In the genomic region with DNA sequence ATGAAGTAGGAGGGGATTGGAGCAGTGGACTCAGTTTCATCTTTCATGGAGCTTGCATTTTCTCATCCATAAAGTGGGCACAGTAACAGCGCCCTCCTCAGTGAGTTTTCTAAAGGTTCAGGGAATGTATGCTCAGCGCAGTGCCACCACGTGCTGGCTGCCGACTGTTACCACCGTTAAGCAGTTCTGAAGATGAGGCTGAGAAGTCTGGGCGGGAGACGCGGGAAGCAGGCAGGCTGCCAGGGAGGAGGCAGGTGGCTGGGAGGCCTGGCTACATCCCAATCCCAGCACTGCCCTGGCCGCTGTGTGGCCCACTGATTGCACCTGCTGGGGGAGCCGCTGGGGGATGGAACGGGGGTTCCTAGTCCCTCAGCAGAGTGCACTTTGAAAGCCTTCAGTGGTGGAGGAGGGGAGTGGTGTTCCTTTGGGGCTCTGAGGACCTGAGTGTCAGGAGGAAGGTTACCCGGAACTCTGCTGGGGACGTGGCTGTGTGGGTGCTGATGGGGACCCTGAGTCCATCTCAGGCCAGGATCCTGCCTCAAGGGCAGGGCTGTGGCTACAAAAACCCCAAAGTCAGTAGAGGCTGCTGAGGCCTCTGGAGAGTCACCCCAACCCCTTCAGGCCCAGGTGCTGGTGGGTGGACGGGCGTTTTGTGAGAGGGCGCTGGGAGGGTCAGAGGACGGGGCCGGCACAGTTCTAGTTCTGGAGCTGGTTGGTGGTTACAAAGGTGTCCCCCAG, we compare ENCODE assay signal across 1 cellular context.
TF ChIP-seq lines count a peak whose summit lies in the region.

No MANE protein-coding gene starts in this region.

TF ChIP-seq in WTC11, 78 proteins besides CTCF, POLR2A, EP300 and RAD21 (continued from another document):
- TF ChIP-seq, protein P1, sequence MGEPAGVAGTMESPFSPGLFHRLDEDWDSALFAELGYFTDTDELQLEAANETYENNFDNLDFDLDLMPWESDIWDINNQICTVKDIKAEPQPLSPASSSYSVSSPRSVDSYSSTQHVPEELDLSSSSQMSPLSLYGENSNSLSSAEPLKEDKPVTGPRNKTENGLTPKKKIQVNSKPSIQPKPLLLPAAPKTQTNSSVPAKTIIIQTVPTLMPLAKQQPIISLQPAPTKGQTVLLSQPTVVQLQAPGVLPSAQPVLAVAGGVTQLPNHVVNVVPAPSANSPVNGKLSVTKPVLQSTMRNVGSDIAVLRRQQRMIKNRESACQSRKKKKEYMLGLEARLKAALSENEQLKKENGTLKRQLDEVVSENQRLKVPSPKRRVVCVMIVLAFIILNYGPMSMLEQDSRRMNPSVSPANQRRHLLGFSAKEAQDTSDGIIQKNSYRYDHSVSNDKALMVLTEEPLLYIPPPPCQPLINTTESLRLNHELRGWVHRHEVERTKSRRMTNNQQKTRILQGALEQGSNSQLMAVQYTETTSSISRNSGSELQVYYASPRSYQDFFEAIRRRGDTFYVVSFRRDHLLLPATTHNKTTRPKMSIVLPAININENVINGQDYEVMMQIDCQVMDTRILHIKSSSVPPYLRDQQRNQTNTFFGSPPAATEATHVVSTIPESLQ (CRISPR knock-in tag; IDR thresholded peaks at IDR 0.05): no peak
- TF ChIP-seq, protein P2, sequence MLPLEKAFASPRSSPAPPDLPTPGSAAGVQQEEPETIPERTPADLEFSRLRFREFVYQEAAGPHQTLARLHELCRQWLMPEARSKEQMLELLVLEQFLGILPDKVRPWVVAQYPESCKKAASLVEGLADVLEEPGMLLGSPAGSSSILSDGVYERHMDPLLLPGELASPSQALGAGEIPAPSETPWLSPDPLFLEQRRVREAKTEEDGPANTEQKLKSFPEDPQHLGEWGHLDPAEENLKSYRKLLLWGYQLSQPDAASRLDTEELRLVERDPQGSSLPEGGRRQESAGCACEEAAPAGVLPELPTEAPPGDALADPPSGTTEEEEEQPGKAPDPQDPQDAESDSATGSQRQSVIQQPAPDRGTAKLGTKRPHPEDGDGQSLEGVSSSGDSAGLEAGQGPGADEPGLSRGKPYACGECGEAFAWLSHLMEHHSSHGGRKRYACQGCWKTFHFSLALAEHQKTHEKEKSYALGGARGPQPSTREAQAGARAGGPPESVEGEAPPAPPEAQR (CRISPR knock-in tag; IDR thresholded peaks at IDR 0.05): no peak
- TF ChIP-seq, protein P3, sequence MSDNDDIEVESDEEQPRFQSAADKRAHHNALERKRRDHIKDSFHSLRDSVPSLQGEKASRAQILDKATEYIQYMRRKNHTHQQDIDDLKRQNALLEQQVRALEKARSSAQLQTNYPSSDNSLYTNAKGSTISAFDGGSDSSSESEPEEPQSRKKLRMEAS (CRISPR knock-in tag; IDR thresholded peaks at IDR 0.05): peak; percentile 75; the same call in 1 of the 2 replicates
- TF ChIP-seq NFATC4 (CRISPR knock-in tag; IDR thresholded peaks at IDR 0.05) (no peak), ZNF263 (CRISPR knock-in tag; IDR thresholded peaks at IDR 0.05; ENCODE audit: low read depth) (no peak), TCF7 (CRISPR knock-in tag; IDR thresholded peaks at IDR 0.05; ENCODE audit: low read depth) (no peak), FOXP1 (CRISPR knock-in tag; IDR thresholded peaks at IDR 0.05; ENCODE audit: borderline replicate concordance) (0 out of 2 replicates have a peak, but pooled peaks have one; percentile 26), NFE2L1 (CRISPR knock-in tag; IDR thresholded peaks at IDR 0.05) (no peak)
- TF ChIP-seq, protein P4, sequence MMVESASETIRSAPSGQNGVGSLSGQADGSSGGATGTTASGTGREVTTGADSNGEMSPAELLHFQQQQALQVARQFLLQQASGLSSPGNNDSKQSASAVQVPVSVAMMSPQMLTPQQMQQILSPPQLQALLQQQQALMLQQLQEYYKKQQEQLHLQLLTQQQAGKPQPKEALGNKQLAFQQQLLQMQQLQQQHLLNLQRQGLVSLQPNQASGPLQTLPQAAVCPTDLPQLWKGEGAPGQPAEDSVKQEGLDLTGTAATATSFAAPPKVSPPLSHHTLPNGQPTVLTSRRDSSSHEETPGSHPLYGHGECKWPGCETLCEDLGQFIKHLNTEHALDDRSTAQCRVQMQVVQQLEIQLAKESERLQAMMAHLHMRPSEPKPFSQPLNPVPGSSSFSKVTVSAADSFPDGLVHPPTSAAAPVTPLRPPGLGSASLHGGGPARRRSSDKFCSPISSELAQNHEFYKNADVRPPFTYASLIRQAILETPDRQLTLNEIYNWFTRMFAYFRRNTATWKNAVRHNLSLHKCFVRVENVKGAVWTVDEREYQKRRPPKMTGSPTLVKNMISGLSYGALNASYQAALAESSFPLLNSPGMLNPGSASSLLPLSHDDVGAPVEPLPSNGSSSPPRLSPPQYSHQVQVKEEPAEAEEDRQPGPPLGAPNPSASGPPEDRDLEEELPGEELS (CRISPR knock-in tag; IDR thresholded peaks at IDR 0.05): no peak
- TF ChIP-seq, protein P5, sequence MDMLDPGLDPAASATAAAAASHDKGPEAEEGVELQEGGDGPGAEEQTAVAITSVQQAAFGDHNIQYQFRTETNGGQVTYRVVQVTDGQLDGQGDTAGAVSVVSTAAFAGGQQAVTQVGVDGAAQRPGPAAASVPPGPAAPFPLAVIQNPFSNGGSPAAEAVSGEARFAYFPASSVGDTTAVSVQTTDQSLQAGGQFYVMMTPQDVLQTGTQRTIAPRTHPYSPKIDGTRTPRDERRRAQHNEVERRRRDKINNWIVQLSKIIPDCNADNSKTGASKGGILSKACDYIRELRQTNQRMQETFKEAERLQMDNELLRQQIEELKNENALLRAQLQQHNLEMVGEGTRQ (CRISPR knock-in tag; IDR thresholded peaks at IDR 0.05): peak; percentile 16; the same call in 1 of the 2 replicates
- TF ChIP-seq, protein P6, sequence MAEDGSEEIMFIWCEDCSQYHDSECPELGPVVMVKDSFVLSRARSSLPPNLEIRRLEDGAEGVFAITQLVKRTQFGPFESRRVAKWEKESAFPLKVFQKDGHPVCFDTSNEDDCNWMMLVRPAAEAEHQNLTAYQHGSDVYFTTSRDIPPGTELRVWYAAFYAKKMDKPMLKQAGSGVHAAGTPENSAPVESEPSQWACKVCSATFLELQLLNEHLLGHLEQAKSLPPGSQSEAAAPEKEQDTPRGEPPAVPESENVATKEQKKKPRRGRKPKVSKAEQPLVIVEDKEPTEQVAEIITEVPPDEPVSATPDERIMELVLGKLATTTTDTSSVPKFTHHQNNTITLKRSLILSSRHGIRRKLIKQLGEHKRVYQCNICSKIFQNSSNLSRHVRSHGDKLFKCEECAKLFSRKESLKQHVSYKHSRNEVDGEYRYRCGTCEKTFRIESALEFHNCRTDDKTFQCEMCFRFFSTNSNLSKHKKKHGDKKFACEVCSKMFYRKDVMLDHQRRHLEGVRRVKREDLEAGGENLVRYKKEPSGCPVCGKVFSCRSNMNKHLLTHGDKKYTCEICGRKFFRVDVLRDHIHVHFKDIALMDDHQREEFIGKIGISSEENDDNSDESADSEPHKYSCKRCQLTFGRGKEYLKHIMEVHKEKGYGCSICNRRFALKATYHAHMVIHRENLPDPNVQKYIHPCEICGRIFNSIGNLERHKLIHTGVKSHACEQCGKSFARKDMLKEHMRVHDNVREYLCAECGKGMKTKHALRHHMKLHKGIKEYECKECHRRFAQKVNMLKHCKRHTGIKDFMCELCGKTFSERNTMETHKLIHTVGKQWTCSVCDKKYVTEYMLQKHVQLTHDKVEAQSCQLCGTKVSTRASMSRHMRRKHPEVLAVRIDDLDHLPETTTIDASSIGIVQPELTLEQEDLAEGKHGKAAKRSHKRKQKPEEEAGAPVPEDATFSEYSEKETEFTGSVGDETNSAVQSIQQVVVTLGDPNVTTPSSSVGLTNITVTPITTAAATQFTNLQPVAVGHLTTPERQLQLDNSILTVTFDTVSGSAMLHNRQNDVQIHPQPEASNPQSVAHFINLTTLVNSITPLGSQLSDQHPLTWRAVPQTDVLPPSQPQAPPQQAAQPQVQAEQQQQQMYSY (CRISPR knock-in tag; IDR thresholded peaks at IDR 0.05): no peak
- TF ChIP-seq, protein P7, sequence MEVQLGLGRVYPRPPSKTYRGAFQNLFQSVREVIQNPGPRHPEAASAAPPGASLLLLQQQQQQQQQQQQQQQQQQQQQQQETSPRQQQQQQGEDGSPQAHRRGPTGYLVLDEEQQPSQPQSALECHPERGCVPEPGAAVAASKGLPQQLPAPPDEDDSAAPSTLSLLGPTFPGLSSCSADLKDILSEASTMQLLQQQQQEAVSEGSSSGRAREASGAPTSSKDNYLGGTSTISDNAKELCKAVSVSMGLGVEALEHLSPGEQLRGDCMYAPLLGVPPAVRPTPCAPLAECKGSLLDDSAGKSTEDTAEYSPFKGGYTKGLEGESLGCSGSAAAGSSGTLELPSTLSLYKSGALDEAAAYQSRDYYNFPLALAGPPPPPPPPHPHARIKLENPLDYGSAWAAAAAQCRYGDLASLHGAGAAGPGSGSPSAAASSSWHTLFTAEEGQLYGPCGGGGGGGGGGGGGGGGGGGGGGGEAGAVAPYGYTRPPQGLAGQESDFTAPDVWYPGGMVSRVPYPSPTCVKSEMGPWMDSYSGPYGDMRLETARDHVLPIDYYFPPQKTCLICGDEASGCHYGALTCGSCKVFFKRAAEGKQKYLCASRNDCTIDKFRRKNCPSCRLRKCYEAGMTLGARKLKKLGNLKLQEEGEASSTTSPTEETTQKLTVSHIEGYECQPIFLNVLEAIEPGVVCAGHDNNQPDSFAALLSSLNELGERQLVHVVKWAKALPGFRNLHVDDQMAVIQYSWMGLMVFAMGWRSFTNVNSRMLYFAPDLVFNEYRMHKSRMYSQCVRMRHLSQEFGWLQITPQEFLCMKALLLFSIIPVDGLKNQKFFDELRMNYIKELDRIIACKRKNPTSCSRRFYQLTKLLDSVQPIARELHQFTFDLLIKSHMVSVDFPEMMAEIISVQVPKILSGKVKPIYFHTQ (CRISPR knock-in tag; IDR thresholded peaks at IDR 0.05): no peak
